Comparison of ENCODE assay signal across 8 cellular contexts in the genomic region with DNA sequence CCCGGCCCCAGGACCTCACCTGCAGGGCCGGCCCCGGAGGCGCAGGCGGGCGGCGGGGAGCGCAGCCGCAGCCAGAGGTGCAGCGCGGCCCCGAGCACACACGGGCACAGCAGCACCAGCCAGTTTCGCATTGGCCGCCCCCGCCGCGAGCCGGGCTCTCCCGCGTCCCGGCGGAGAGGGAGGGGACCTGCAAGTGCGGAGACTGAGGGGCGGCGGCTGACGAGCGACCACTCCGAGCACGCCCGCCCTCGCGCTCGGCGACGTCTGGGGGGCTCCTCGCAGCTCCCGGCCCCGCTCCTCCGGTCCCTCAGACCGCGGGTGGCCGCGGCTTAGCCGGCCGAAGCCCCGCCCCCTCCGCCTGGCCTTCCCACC. TPM values are rescaled to one million over a fixed set of nuclear protein-coding genes. Genes with fewer than 3 reads are reported as not detected.
DNase-seq lines count a peak whose midpoint lies in the region; ATAC-seq and TF ChIP-seq lines count a peak whose summit lies in the region.

A gene (minus strand): TSS at position 331 of the 372 bp plus-strand sequence. CDS start 200 bp downstream, at position 131.

- DNase-seq in activated T-cell treated with anti-CD3 and anti-CD28 coated beads, Interleukin-2, amount 50 U/mL, for 4 hours = no peak
- DNase-seq in activated T-cell treated with anti-CD3 and anti-CD28 coated beads, Interleukin-2, amount 50 U/mL, for 1 hour = no peak
- DNase-seq in WERI-Rb-1 = no peak
- no peak for DNase-seq in glomerular endothelial cell (ENCODE audit: extremely low read depth, low read depth, low spot score)
- no peak for DNase-seq in progenitor cell of endocrine pancreas (ENCODE audit: low spot score, unreplicated experiment)
- no peak for DNase-seq in T-helper 9 cell
- DNase-seq in NCI-H226 = no peak

- peak within 1 kb of the TSS; percentile 69 for H3K4me3 ChIP-seq in WERI-Rb-1 (ENCODE audit: low read depth, low read length)

- no peaks in the 10 kb centered on the region for H3K27me3 Mint-ChIP-seq in activated T-cell treated with anti-CD3 and anti-CD28 coated beads, Interleukin-2, amount 50 U/mL, for 4 hours (ENCODE audit: low read depth)
- H3K27me3 Mint-ChIP-seq in progenitor cell of endocrine pancreas = no peaks in the 10 kb centered on the region

- peak within 1 kb of the TSS; percentile 97 for H3K27ac ChIP-seq in WERI-Rb-1

- H3K4me1 Mint-ChIP-seq in activated T-cell treated with anti-CD3 and anti-CD28 coated beads, Interleukin-2, amount 50 U/mL, for 4 hours (ENCODE audit: low read depth) = peaks cover 20% of the 10 kb centered on the region
- H3K4me1 Mint-ChIP-seq in progenitor cell of endocrine pancreas (ENCODE audit: low read depth) = peaks cover 11% of the 10 kb centered on the region

- no peaks in the 10 kb centered on the region for H3K9me3 ChIP-seq in WERI-Rb-1 (ENCODE audit: severe bottlenecking)

- H3K9me3 Mint-ChIP-seq in activated T-cell treated with anti-CD3 and anti-CD28 coated beads, Interleukin-2, amount 50 U/mL, for 4 hours = no peaks in the 10 kb centered on the region
- no peaks in the 10 kb centered on the region for H3K9me3 Mint-ChIP-seq in progenitor cell of endocrine pancreas (ENCODE audit: low read depth)

- H3K27ac Mint-ChIP-seq in progenitor cell of endocrine pancreas = peak within 1 kb of the TSS; percentile 99

- H3K27me3 ChIP-seq in WERI-Rb-1 (ENCODE audit: insufficient read depth, low read depth, severe bottlenecking) = no peaks in the 10 kb centered on the region

- no peaks in the 10 kb centered on the region for H3K36me3 Mint-ChIP-seq in activated T-cell treated with anti-CD3 and anti-CD28 coated beads, Interleukin-2, amount 50 U/mL, for 4 hours (ENCODE audit: insufficient read depth)
- H3K36me3 Mint-ChIP-seq in progenitor cell of endocrine pancreas (ENCODE audit: insufficient read depth) = no peaks in the 10 kb centered on the region

- no peak for TF ChIP-seq CTCF in WERI-Rb-1 (IDR thresholded peaks at IDR 0.05; ENCODE audit: low read depth, low read length)
- TF ChIP-seq CTCF in progenitor cell of endocrine pancreas (IDR thresholded peaks at IDR 0.05; ENCODE audit: unreplicated experiment) = no peak

- no peaks in the 10 kb centered on the region for H3K36me3 ChIP-seq in WERI-Rb-1

- ATAC-seq in activated T-cell treated with anti-CD3 and anti-CD28 coated beads, Interleukin-2, amount 50 U/mL, for 4 hours = peak; percentile 68 to 69
- ATAC-seq in HG03039 (IDR thresholded peaks at IDR 0.05; ENCODE audit: unreplicated experiment) = peak; percentile 35

- H3K4me3 Mint-ChIP-seq in activated T-cell treated with anti-CD3 and anti-CD28 coated beads, Interleukin-2, amount 50 U/mL, for 4 hours = peak within 1 kb of the TSS; percentile 92
- peak within 1 kb of the TSS; percentile 96 for H3K4me3 Mint-ChIP-seq in progenitor cell of endocrine pancreas (ENCODE audit: low read depth)

RNA-seq across cellular contexts. Expression of the gene that starts here (rescaled TPM):
- 10 to 100 TPM in 2 of 3 donors, 1 to 10 TPM in 1; 9.3 to 11.9 (median 10.2) TPM for total RNA-seq in activated T-cell treated with anti-CD3 and anti-CD28 coated beads, Interleukin-2, amount 50 U/mL, for 4 hours
- total RNA-seq in glomerular endothelial cell (24.2 and 31.0 TPM in 2 replicates), progenitor cell of endocrine pancreas (47.7 and 49.6 TPM in 2 replicates)
